In the genomic region with DNA sequence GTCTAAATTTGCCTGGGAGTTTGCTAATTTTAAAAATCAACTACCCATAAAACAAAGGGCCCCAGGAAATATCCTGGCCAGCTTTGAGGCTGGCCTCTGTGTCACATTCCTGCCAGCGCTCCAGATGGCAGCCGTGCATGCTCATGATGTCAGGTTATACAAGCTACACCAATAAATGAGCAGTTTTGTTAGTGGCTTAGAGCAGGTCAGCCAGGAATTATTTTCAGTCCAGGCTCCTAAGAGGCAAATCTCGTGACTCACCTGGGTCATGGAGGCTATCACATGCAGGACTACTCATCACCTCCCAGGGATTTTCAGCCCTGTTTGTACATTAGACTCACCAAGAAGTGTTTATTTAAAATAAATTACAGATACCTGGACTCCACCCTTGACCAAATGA, we compare ENCODE assay signal across 9 cellular contexts.
DNase-seq lines count a peak whose midpoint lies in the region; ATAC-seq and TF ChIP-seq lines count a peak whose summit lies in the region.
"Had no signal": no experiment of that assay in that cellular context is flagged by ENCODE, and none has a peak within 500 bp of the region (broad histone marks: within the 10 kb centered on the region; RNA-seq: fewer than 3 reads in every experiment).

No MANE protein-coding gene starts in this region.

- no peaks in the 10 kb centered on the region for H3K27me3 ChIP-seq in mucosa of stomach (ENCODE audit: control insufficient read depth, insufficient read depth, low read length)

- ATAC-seq in GM19023 (IDR thresholded peaks at IDR 0.05; ENCODE audit: unreplicated experiment) (no peak), GM18909 (IDR thresholded peaks at IDR 0.05; ENCODE audit: poor library complexity, unreplicated experiment) (no peak)

- peak; percentile 38 for DNase-seq in EL
- peak; percentile 0 for DNase-seq in NCI-H524 treated with DMSO at 0.1 percent for 48 hours (lab: John Stamatoyannopoulos, UW)
- DNase-seq in epithelial cell of esophagus (ENCODE audit: low read depth): peak; percentile 77
- no peak for DNase-seq in activated naive CD4-positive, alpha-beta T cell treated with anti-CD3 and anti-CD28 coated beads, Interleukin-2, amount 50 U/mL, for 16 hours
- DNase-seq in effector CD4-positive, alpha-beta T cell: no peak
- DNase-seq: nephron progenitor cell had no signal

- no peaks in the 10 kb centered on the region for H3K9me3 ChIP-seq in mucosa of stomach (ENCODE audit: control insufficient read depth, low read length)

- no peaks in the 10 kb centered on the region for H3K36me3 ChIP-seq in mucosa of stomach (ENCODE audit: control insufficient read depth, insufficient read depth, low read length)

- peak overlapping the region; percentile 26 for H3K9ac ChIP-seq in mucosa of stomach (ENCODE audit: low read length)

- H3K4me3 ChIP-seq in epithelial cell of esophagus (ENCODE audit: low read length) (no peak overlapping the region), mucosa of stomach (ENCODE audit: low read length) (no peak overlapping the region)

- H3K4me1 ChIP-seq in mucosa of stomach (ENCODE audit: control insufficient read depth, insufficient read depth, low read length): peaks cover 51% of the 10 kb centered on the region

- TF ChIP-seq CTCF in epithelial cell of esophagus (IDR thresholded peaks at IDR 0.05; ENCODE audit: insufficient read depth, low read depth, low read length, missing control alignments): no peak

Comparison
In these comparisons a context has a peak if more than half of its experiments do, and no peak if none do; other contexts are left out.
1. DNase-seq: peak in EL (single experiment), NCI-H524 treated with DMSO at 0.1 percent for 48 hours (single experiment) and epithelial cell of esophagus (single experiment); none in activated naive CD4-positive, alpha-beta T cell treated with anti-CD3 and anti-CD28 coated beads, Interleukin-2, amount 50 U/mL, for 16 hours (single experiment) and effector CD4-positive, alpha-beta T cell (single experiment).